8 cellular contexts compared by ENCODE assay signal in the genomic region with DNA sequence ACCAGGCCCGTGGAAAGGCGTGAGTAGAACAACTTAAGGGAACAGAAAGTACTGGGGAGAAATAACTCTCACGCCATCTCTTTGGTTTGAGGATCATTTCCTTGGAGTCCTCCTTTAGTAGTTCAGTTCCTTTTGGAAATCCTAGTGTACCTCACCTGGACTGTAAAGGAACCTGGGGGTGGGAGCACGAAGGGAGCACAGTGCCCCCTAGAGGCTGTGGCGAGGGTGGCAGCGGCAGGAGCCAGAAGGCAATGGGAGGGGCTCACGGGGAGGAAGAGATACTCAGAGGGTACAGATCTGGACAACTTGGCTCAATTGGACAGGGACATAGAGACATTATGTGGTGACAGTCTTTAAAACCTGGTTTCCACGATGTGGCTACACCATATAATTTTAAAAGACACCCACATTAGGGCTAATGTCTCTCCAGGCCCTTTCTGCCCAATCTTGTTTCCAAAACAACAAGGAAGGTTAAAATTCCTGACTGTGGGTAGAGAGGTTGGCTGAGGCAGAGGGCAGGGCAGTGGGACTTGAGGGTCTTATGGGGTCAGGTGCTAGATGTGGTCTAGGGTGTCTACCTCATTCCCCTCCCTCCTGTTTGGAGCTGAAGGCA.
A peak's percentile ranks its signal among the peaks of the same experiment; 100 is the strongest.
DNase-seq lines count a peak whose midpoint lies in the region; ATAC-seq and TF ChIP-seq lines count a peak whose summit lies in the region.

No MANE protein-coding gene starts in this region.

- H3K36me3 ChIP-seq in brain microvascular endothelial cell (replicated peaks) (no peaks in the 10 kb centered on the region), left lung (peaks cover 0 to 7% of the 10 kb centered on the region in 2 donors)

- H3K9me3 Mint-ChIP-seq in IgD-negative memory B cell = no peaks in the 10 kb centered on the region
- no peaks in the 10 kb centered on the region for H3K9me3 Mint-ChIP-seq in T-helper 2 cell treated with Interferon-gamma antibody and Interleukin-4, amounts not matched to agents 5 μg/mL and 100 μg/mL, for 36 hours

- no peaks in the 10 kb centered on the region for H3K9me3 ChIP-seq in left lung

- intact Hi-C loops in left lung (cut with DNase I) = loop anchor here in 1 of 2 donors (10.0 kb wide), 1 partner anchor 231 kb away; no protein-coding TSS in a partner anchor

- H3K4me3 ChIP-seq in brain microvascular endothelial cell (ENCODE audit: low read depth, low read length) (no peak overlapping the region), left lung (no peak overlapping the region)

- TF ChIP-seq CTCF in brain microvascular endothelial cell (IDR thresholded peaks at IDR 0.05; ENCODE audit: low read depth, low read length, missing control alignments) (peak; percentile 90), left lung (IDR thresholded peaks at IDR 0.05) (peak; percentile 77 to 81)

- H3K4me3 Mint-ChIP-seq in IgD-negative memory B cell = no peak overlapping the region
- no peak overlapping the region for H3K4me3 Mint-ChIP-seq in T-helper 2 cell treated with Interferon-gamma antibody and Interleukin-4, amounts not matched to agents 5 μg/mL and 100 μg/mL, for 36 hours

- DNase-seq in AG08395 (ENCODE audit: low spot score) = peak; percentile 69
- DNase-seq in T-helper 2 cell treated with Interferon-gamma antibody and Interleukin-4, amounts not matched to agents 5 μg/mL and 100 μg/mL, for 36 hours (ENCODE audit: low spot score) = peak; percentile 27
- DNase-seq in brain microvascular endothelial cell = peak; percentile 6
- DNase-seq in left lung = no peak
- DNase-seq in stimulated activated CD8-positive, alpha-beta memory T cell treated with anti-CD3 and anti-CD28 coated beads, Interleukin-4, amount 100 ng/mL, for 48 hours = peak; percentile 85
- no peak for DNase-seq in retina

- H3K4me1 Mint-ChIP-seq in IgD-negative memory B cell = peaks cover 15 to 37% (median 36%) of the 10 kb centered on the region in 3 donors
- no peaks in the 10 kb centered on the region for H3K4me1 Mint-ChIP-seq in T-helper 2 cell treated with Interferon-gamma antibody and Interleukin-4, amounts not matched to agents 5 μg/mL and 100 μg/mL, for 36 hours (ENCODE audit: low read depth)

- no peaks in the 10 kb centered on the region for H3K27me3 Mint-ChIP-seq in IgD-negative memory B cell
- H3K27me3 Mint-ChIP-seq in T-helper 2 cell treated with Interferon-gamma antibody and Interleukin-4, amounts not matched to agents 5 μg/mL and 100 μg/mL, for 36 hours (ENCODE audit: low read depth) = no peaks in the 10 kb centered on the region

- in situ Hi-C loops in brain microvascular endothelial cell (cut with HindIII; ENCODE audit: low pct_ligation_motif_present, low sequenced_read_pairs) = no loop called here

- peak overlapping the region in 2 of 3 donors; percentile 9 to 39 for H3K27ac Mint-ChIP-seq in IgD-negative memory B cell
- H3K27ac Mint-ChIP-seq in T-helper 2 cell treated with Interferon-gamma antibody and Interleukin-4, amounts not matched to agents 5 μg/mL and 100 μg/mL, for 36 hours = no peak overlapping the region

- ATAC-seq in GM18502 (IDR thresholded peaks at IDR 0.05; ENCODE audit: poor library complexity, unreplicated experiment) (peak; percentile 62), left lung (peak; percentile 95)

- no peak overlapping the region for H3K27ac ChIP-seq in brain microvascular endothelial cell
- no peak overlapping the region for H3K27ac ChIP-seq in left lung

- H3K27me3 ChIP-seq in brain microvascular endothelial cell (replicated peaks) (no peaks in the 10 kb centered on the region), left lung (no peaks in the 10 kb centered on the region)

- no peaks in the 10 kb centered on the region for H3K36me3 Mint-ChIP-seq in IgD-negative memory B cell
- H3K36me3 Mint-ChIP-seq in T-helper 2 cell treated with Interferon-gamma antibody and Interleukin-4, amounts not matched to agents 5 μg/mL and 100 μg/mL, for 36 hours (ENCODE audit: low read depth) = no peaks in the 10 kb centered on the region

- no peaks in the 10 kb centered on the region for H3K4me1 ChIP-seq in left lung

Comparison
In these comparisons a context has a peak if more than half of its experiments do, and no peak if none do; other contexts are left out.
1. DNase-seq: peak in AG08395 (single experiment), T-helper 2 cell treated with Interferon-gamma antibody and Interleukin-4, amounts not matched to agents 5 μg/mL and 100 μg/mL, for 36 hours (single experiment), brain microvascular endothelial cell (single experiment) and stimulated activated CD8-positive, alpha-beta memory T cell treated with anti-CD3 and anti-CD28 coated beads, Interleukin-4, amount 100 ng/mL, for 48 hours (single experiment); none in left lung (0 of 2) and retina (single experiment).